28 cellular contexts compared by ENCODE assay signal in the genomic region with DNA sequence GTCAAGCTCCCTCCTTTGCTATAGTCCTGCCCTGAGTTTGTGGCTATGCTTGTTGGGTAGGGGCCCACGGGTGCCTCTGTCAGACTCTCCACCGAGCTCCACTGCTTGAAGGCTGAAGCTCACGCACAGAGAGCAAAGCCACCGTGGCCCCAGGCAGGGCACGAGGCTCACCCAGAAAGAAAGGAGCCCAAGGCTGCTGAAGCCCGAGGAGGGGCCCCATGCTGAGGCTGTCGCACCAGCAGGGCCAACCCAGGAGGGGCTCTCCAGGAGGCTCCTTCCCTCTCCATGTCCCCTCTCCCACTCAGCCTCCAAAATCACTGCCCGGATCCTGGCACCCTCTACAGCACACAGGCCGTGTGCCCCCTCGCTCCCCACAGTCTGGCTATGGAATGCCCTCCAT.
"Had no signal": no experiment of that assay in that cellular context is flagged by ENCODE, and none has a peak within 500 bp of the region (broad histone marks: within the 10 kb centered on the region; RNA-seq: fewer than 3 reads in every experiment).

No MANE protein-coding gene starts in this region.

- DNase-seq: naive thymus-derived CD8-positive, alpha-beta T cell; occipital lobe; ovary; posterior cingulate gyrus; psoas muscle; right cardiac atrium; right lobe of liver; sigmoid colon; small intestine; stimulated activated CD4-positive, alpha-beta T cell treated with anti-CD3 and anti-CD28 coated beads, Interleukin-15, amount 100 ng/mL, for 24 hours; stimulated activated CD4-positive, alpha-beta T cell treated with anti-CD3 and anti-CD28 coated beads, Interleukin-2, amount 100 ng/mL, for 24 hours; stimulated activated CD4-positive, alpha-beta T cell treated with anti-CD3 and anti-CD28 coated beads, Interleukin-2, amount 100 ng/mL, for 48 hours; stimulated activated CD4-positive, alpha-beta T cell treated with anti-CD3 and anti-CD28 coated beads, Interleukin-4, amount 100 ng/mL, for 24 hours; stimulated activated naive B cell treated with anti-CD40 and anti-IgM and Interleukin-4, amounts not matched to agents 10 μg/mL and 1 μg/mL and 100 μg/mL, for 72 hours; stimulated activated naive CD4-positive, alpha-beta T cell treated with Interleukin-2 at 50 U/mL for 16 hours; stomach; thyroid gland; trophoblast cell had no signal

- H3K27me3 ChIP-seq: ovary, right lobe of liver, sigmoid colon, stomach, thyroid gland, tibial nerve, upper lobe of left lung, vagina had no signal

- H2AFZ ChIP-seq: parathyroid adenoma had no signal

- H3K27ac ChIP-seq: ovary, parathyroid adenoma, psoas muscle, right lobe of liver, sigmoid colon, stomach, thoracic aorta, thyroid gland, tibial nerve, upper lobe of left lung, vagina had no signal

- H3K9ac ChIP-seq: parathyroid adenoma had no signal

- H3K79me2 ChIP-seq: parathyroid adenoma had no signal

- H3K9me3 ChIP-seq: ovary, psoas muscle, right lobe of liver, sigmoid colon, stomach, thoracic aorta, thyroid gland, tibial nerve, upper lobe of left lung, vagina had no signal

- H3K4me3 ChIP-seq: ovary, psoas muscle, right lobe of liver, sigmoid colon, stomach, thoracic aorta, thyroid gland, tibial nerve, upper lobe of left lung, vagina had no signal

- H3K27ac Mint-ChIP-seq: naive thymus-derived CD8-positive, alpha-beta T cell; natural killer cell treated with Interleukin-12 subunit alpha and Interleukin-12 subunit beta and Interleukin-15 and Interleukin-18, amount 100 ng/mL, for 72 hours; progenitor cell of endocrine pancreas; stimulated activated effector memory CD8-positive, alpha-beta T cell treated with anti-CD3 and anti-CD28 coated beads, Interleukin-12 subunit alpha, Interleukin-12 subunit beta, amount 100 ng/mL, for 72 hours; stimulated activated naive B cell treated with anti-CD40 and anti-IgM and Interleukin-4, amounts not matched to agents 10 μg/mL and 1 μg/mL and 100 μg/mL, for 72 hours; stimulated activated naive CD8-positive, alpha-beta T cell treated with anti-CD3 and anti-CD28 coated beads, Interleukin-15, Interleukin-2, amounts not matched to agents 100 ng/mL and 50 ng/mL, for 24 hours had no signal

- H3K27me3 Mint-ChIP-seq: naive thymus-derived CD8-positive, alpha-beta T cell; natural killer cell treated with Interleukin-12 subunit alpha and Interleukin-12 subunit beta and Interleukin-15 and Interleukin-18, amount 100 ng/mL, for 72 hours; stimulated activated naive CD8-positive, alpha-beta T cell treated with anti-CD3 and anti-CD28 coated beads, Interleukin-15, Interleukin-2, amounts not matched to agents 100 ng/mL and 50 ng/mL, for 24 hours had no signal

- FAIRE-seq: small intestine, urothelium cell line had no signal

- H3K36me3 ChIP-seq: ovary, right lobe of liver, sigmoid colon, stomach, thoracic aorta, thyroid gland, tibial nerve, upper lobe of left lung, vagina had no signal

- H3K4me1 ChIP-seq: parathyroid adenoma, right lobe of liver, sigmoid colon, stomach, thyroid gland, tibial nerve, upper lobe of left lung, vagina had no signal

- ATAC-seq: naive thymus-derived CD8-positive, alpha-beta T cell; natural killer cell treated with Interleukin-12 subunit alpha and Interleukin-12 subunit beta and Interleukin-15 and Interleukin-18, amount 100 ng/mL, for 72 hours; psoas muscle; right cardiac atrium; right lobe of liver; stimulated activated effector memory CD8-positive, alpha-beta T cell treated with anti-CD3 and anti-CD28 coated beads, Interleukin-12 subunit alpha, Interleukin-12 subunit beta, amount 100 ng/mL, for 72 hours; stimulated activated naive B cell treated with anti-CD40 and anti-IgM and Interleukin-4, amounts not matched to agents 10 μg/mL and 1 μg/mL and 100 μg/mL, for 72 hours had no signal

- H3K9me3 Mint-ChIP-seq: natural killer cell treated with Interleukin-12 subunit alpha and Interleukin-12 subunit beta and Interleukin-15 and Interleukin-18, amount 100 ng/mL, for 72 hours; stimulated activated effector memory CD8-positive, alpha-beta T cell treated with anti-CD3 and anti-CD28 coated beads, Interleukin-12 subunit alpha, Interleukin-12 subunit beta, amount 100 ng/mL, for 72 hours; stimulated activated naive CD8-positive, alpha-beta T cell treated with anti-CD3 and anti-CD28 coated beads, Interleukin-15, Interleukin-2, amounts not matched to agents 100 ng/mL and 50 ng/mL, for 24 hours had no signal

- H3K4me3 Mint-ChIP-seq: naive thymus-derived CD8-positive, alpha-beta T cell; natural killer cell treated with Interleukin-12 subunit alpha and Interleukin-12 subunit beta and Interleukin-15 and Interleukin-18, amount 100 ng/mL, for 72 hours; stimulated activated effector memory CD8-positive, alpha-beta T cell treated with anti-CD3 and anti-CD28 coated beads, Interleukin-12 subunit alpha, Interleukin-12 subunit beta, amount 100 ng/mL, for 72 hours; stimulated activated naive B cell treated with anti-CD40 and anti-IgM and Interleukin-4, amounts not matched to agents 10 μg/mL and 1 μg/mL and 100 μg/mL, for 72 hours; stimulated activated naive CD8-positive, alpha-beta T cell treated with anti-CD3 and anti-CD28 coated beads, Interleukin-15, Interleukin-2, amounts not matched to agents 100 ng/mL and 50 ng/mL, for 24 hours had no signal

- H3K36me3 Mint-ChIP-seq: naive thymus-derived CD8-positive, alpha-beta T cell; natural killer cell treated with Interleukin-12 subunit alpha and Interleukin-12 subunit beta and Interleukin-15 and Interleukin-18, amount 100 ng/mL, for 72 hours; stimulated activated naive B cell treated with anti-CD40 and anti-IgM and Interleukin-4, amounts not matched to agents 10 μg/mL and 1 μg/mL and 100 μg/mL, for 72 hours had no signal
